ENCODE assay signal across 15 cellular contexts in genomic region chr5:139138109-139138508, GRCh38.
DNase-seq lines count a peak whose midpoint lies in the region; ATAC-seq and TF ChIP-seq lines count a peak whose summit lies in the region.
"Had no signal": no experiment of that assay in that cellular context is flagged by ENCODE, and none has a peak within 500 bp of the region (broad histone marks: within the 10 kb centered on the region; RNA-seq: fewer than 3 reads in every experiment).

No MANE protein-coding gene starts in this region.

- H3K27me3 ChIP-seq in fibroblast of lung (ENCODE audit: control insufficient read depth, insufficient read depth, low read length) (no peaks in the 10 kb centered on the region), gastrocnemius medialis (no peaks in the 10 kb centered on the region)
- H3K27me3 ChIP-seq: neutrophil had no signal

- TF ChIP-seq POLR2A in gastrocnemius medialis (IDR thresholded peaks at IDR 0.05) = no peak

- no peak overlapping the region for H3K27ac ChIP-seq in fibroblast of lung (ENCODE audit: insufficient read depth, low read length)
- peak overlapping the region; percentile 75 to 85 (median 83) for H3K27ac ChIP-seq in gastrocnemius medialis
- H3K27ac ChIP-seq: neutrophil had no signal

- H2AFZ ChIP-seq in fibroblast of lung (ENCODE audit: low read length) = no peak overlapping the region

- in situ Hi-C loops in gastrocnemius medialis (cut with MboI; ENCODE audit: low sequenced_read_pairs in 4 of 4) = no loop called here

- H3K9me3 ChIP-seq in fibroblast of lung (ENCODE audit: control insufficient read depth, insufficient read depth, low read depth, low read length) (no peaks in the 10 kb centered on the region), gastrocnemius medialis (no peaks in the 10 kb centered on the region)
- H3K9me3 ChIP-seq: neutrophil had no signal

- no peaks in the 10 kb centered on the region for H4K20me1 ChIP-seq in fibroblast of lung (ENCODE audit: control insufficient read depth, extremely low read depth, insufficient read depth, low read length)

- H3K36me3 ChIP-seq in fibroblast of lung (ENCODE audit: control insufficient read depth, insufficient read depth, low read length) = no peaks in the 10 kb centered on the region
- no peaks in the 10 kb centered on the region for H3K36me3 ChIP-seq in gastrocnemius medialis
- H3K36me3 ChIP-seq: neutrophil had no signal

- H3K4me2 ChIP-seq in fibroblast of lung (ENCODE audit: extremely low read depth, insufficient read depth, low read length) = no peak overlapping the region

- peak in 1 of 2 donors; percentile 36 for ATAC-seq in gastrocnemius medialis
- ATAC-seq in effector memory CD8-positive, alpha-beta T cell (replicated peaks) = no peak
- ATAC-seq: T-cell had no signal

- intact Hi-C loops in gastrocnemius medialis (cut with DNase I; ENCODE audit: low total_unique reads) = loop anchor here (2.0 kb wide), 2 partner anchors 39 to 61 kb away; partner anchors contain the start of gene SIL1

- H3K9ac ChIP-seq in fibroblast of lung (ENCODE audit: insufficient read depth, low read length) = no peak overlapping the region

- H3K4me1 ChIP-seq in fibroblast of lung (ENCODE audit: control insufficient read depth, extremely low read depth, insufficient read depth, low read length) (peaks cover 21% of the 10 kb centered on the region), gastrocnemius medialis (peaks cover 69 to 82% of the 10 kb centered on the region in 2 donors)

- no peaks in the 10 kb centered on the region for H3K9me3 Mint-ChIP-seq in effector memory CD8-positive, alpha-beta T cell
- H3K9me3 Mint-ChIP-seq: activated B cell treated with CpG ODN at 0.5 μM for 24 hours, mesothelial cell of epicardium, T-cell had no signal

- peaks cover 7 to 23% of the 10 kb centered on the region in 2 donors for H3K4me1 Mint-ChIP-seq in effector memory CD8-positive, alpha-beta T cell (ENCODE audit: low read depth in 2 of 2)

- H3K79me2 ChIP-seq in fibroblast of lung (ENCODE audit: control insufficient read depth, insufficient read depth, low read length) = peaks cover 2% of the 10 kb centered on the region

- no peak for TF ChIP-seq CTCF in fibroblast of lung (conservative IDR thresholded peaks at IDR 0.05 in 1 of 2, IDR thresholded peaks at IDR 0.05 in 1 of 2; ENCODE audit: low read depth in 1 of 2, low read length in 2 of 2)
- TF ChIP-seq CTCF in gastrocnemius medialis (IDR thresholded peaks at IDR 0.05 in 4 of 5, conservative IDR thresholded peaks at IDR 0.05 in 1 of 5) = no peak

- H3K4me3 Mint-ChIP-seq in effector memory CD8-positive, alpha-beta T cell = no peak overlapping the region
- H3K4me3 Mint-ChIP-seq: activated B cell treated with CpG ODN at 0.5 μM for 24 hours, mesothelial cell of epicardium, T-cell had no signal

- H3K27me3 Mint-ChIP-seq in effector memory CD8-positive, alpha-beta T cell = no peaks in the 10 kb centered on the region
- H3K27me3 Mint-ChIP-seq: activated B cell treated with CpG ODN at 0.5 μM for 24 hours; stimulated activated naive B cell treated with anti-CD40 and anti-IgM and Interleukin-4, amounts not matched to agents 10 μg/mL and 1 μg/mL and 100 μg/mL, for 72 hours; T-cell had no signal

- H3K36me3 Mint-ChIP-seq in effector memory CD8-positive, alpha-beta T cell (ENCODE audit: insufficient read depth) = peaks cover 2% of the 10 kb centered on the region
- H3K36me3 Mint-ChIP-seq: mesothelial cell of epicardium had no signal

- no peak overlapping the region for H3K4me3 ChIP-seq in fibroblast of lung (replicated peaks in 1 of 4; ENCODE audit: control extremely low read depth in 1 of 4, insufficient read depth in 1 of 4, low read depth in 3 of 4, low read length in 4 of 4)
- no peak overlapping the region for H3K4me3 ChIP-seq in gastrocnemius medialis

- DNase-seq in HCEC 1CT (peak; percentile 9), amniotic epithelial cell (ENCODE audit: low read depth) (peak; percentile 61), fibroblast of lung (ENCODE audit: low read depth in 2 of 2) (peak; percentile 23 to 76), gastrocnemius medialis (no peak), SHP77 treated with DMSO at 0.1 percent for 48 hours (lab: John Stamatoyannopoulos, UW) (no peak)
- DNase-seq in effector memory CD8-positive, alpha-beta T cell = no peak
- no peak for DNase-seq in stimulated activated CD4-positive, alpha-beta T cell treated with anti-CD3 and anti-CD28 coated beads, Interleukin-4, amount 100 ng/mL, for 1 hour
- DNase-seq in stimulated activated CD4-positive, alpha-beta T cell treated with anti-CD3 and anti-CD28 coated beads, Interleukin-4, amount 100 ng/mL, for 4 hours = no peak
- DNase-seq: activated B cell treated with CpG ODN at 0.5 μM for 24 hours; activated effector memory CD4-positive, alpha-beta T cell treated with anti-CD3 and anti-CD28 coated beads, Interleukin-2, amount 50 U/mL, for 16 hours; GF-D8; T-cell had no signal

- H3K27ac Mint-ChIP-seq in effector memory CD8-positive, alpha-beta T cell = no peak overlapping the region
- H3K27ac Mint-ChIP-seq: activated B cell treated with CpG ODN at 0.5 μM for 24 hours, T-cell had no signal

Comparison
In these comparisons a context has a peak if more than half of its experiments do, and no peak if none do; other contexts are left out.
1. DNase-seq: peak in HCEC 1CT (single experiment), amniotic epithelial cell (single experiment) and fibroblast of lung (2 of 2); none in gastrocnemius medialis (0 of 2), effector memory CD8-positive, alpha-beta T cell (0 of 3), SHP77 treated with DMSO at 0.1 percent for 48 hours (single experiment), stimulated activated CD4-positive, alpha-beta T cell treated with anti-CD3 and anti-CD28 coated beads, Interleukin-4, amount 100 ng/mL, for 1 hour (single experiment) and stimulated activated CD4-positive, alpha-beta T cell treated with anti-CD3 and anti-CD28 coated beads, Interleukin-4, amount 100 ng/mL, for 4 hours (0 of 2).